Comparison of ENCODE assay signal across 13 cellular contexts in genomic region chr4:125368161-125368560, GRCh38. TPM values are rescaled to one million over a fixed set of nuclear protein-coding genes. Genes with fewer than 3 reads are reported as not detected.
DNase-seq lines count a peak whose midpoint lies in the region; ATAC-seq and TF ChIP-seq lines count a peak whose summit lies in the region.
"Had no signal": no experiment of that assay in that cellular context is flagged by ENCODE, and none has a peak within 500 bp of the region (broad histone marks: within the 10 kb centered on the region; RNA-seq: fewer than 3 reads in every experiment).

No MANE protein-coding gene starts in this region.

- H3K27me3 Mint-ChIP-seq in CD4-positive, alpha-beta T cell, result no peaks in the 10 kb centered on the region
- H3K27me3 Mint-ChIP-seq: activated CD4-positive, alpha-beta memory T cell treated with anti-CD3 and anti-CD28 coated beads for 36 hours; activated naive CD4-positive, alpha-beta T cell treated with anti-CD3 and anti-CD28 coated beads, Interleukin-2, amount 10 ng/mL, durations not matched to agents 7 days and 5 days had no signal

- DNase-seq in COR-L47 (lab: John Stamatoyannopoulos, UW) (peak; percentile 10), RPMI8226 (peak; percentile 43), dorsolateral prefrontal cortex (no peak), myocyte (ENCODE audit: low read depth) (peak; percentile 28), NCI-H1048 (lab: John Stamatoyannopoulos, UW) (no peak)
- DNase-seq in CD4-positive, alpha-beta T cell, result no peak
- DNase-seq: activated CD4-positive, alpha-beta memory T cell treated with anti-CD3 and anti-CD28 coated beads for 36 hours; activated naive CD4-positive, alpha-beta T cell treated with anti-CD3 and anti-CD28 coated beads, Interleukin-2, amount 10 ng/mL, durations not matched to agents 7 days and 5 days; endodermal cell; stimulated activated CD4-positive, alpha-beta T cell treated with anti-CD3 and anti-CD28 coated beads, Interleukin-4, amount 100 ng/mL, for 4 hours; T-helper 1 cell had no signal

- no peaks in the 10 kb centered on the region for H3K4me1 Mint-ChIP-seq in CD4-positive, alpha-beta T cell (ENCODE audit: low read depth)
- H3K4me1 Mint-ChIP-seq: activated naive CD4-positive, alpha-beta T cell treated with anti-CD3 and anti-CD28 coated beads, Interleukin-2, amount 10 ng/mL, durations not matched to agents 7 days and 5 days; endodermal cell had no signal

- intact Hi-C loops in dorsolateral prefrontal cortex (cut with DNase I), result no loop called here
- intact Hi-C loops in CD4-positive, alpha-beta T cell (cut with DNase I, micrococcal nuclease), result no loop called here

- H3K27me3 ChIP-seq in dorsolateral prefrontal cortex, result no peaks in the 10 kb centered on the region
- no peaks in the 10 kb centered on the region for H3K27me3 ChIP-seq in CD4-positive, alpha-beta T cell (ENCODE audit: control insufficient read depth, insufficient read depth, low read length)

- no peak overlapping the region for H3K4me3 Mint-ChIP-seq in CD4-positive, alpha-beta T cell
- H3K4me3 Mint-ChIP-seq: activated CD4-positive, alpha-beta memory T cell treated with anti-CD3 and anti-CD28 coated beads for 36 hours; activated naive CD4-positive, alpha-beta T cell treated with anti-CD3 and anti-CD28 coated beads, Interleukin-2, amount 10 ng/mL, durations not matched to agents 7 days and 5 days; endodermal cell had no signal

- POLR2A ChIA-PET in CD4-positive, alpha-beta T cell (lab: Charles Lee), result no interaction called here

- H3K27ac ChIP-seq in dorsolateral prefrontal cortex, result peak overlapping the region in 4 of 59 donors; percentile 4 to 43 (median 36)
- H3K27ac ChIP-seq in CD4-positive, alpha-beta T cell (ENCODE audit: low read depth, low read length), result no peak overlapping the region

- ATAC-seq in HG03025 (IDR thresholded peaks at IDR 0.05; ENCODE audit: low FRiP score, unreplicated experiment) (no peak), HG03039 (IDR thresholded peaks at IDR 0.05; ENCODE audit: unreplicated experiment) (no peak)
- ATAC-seq in CD4-positive, alpha-beta T cell (ENCODE audit: poor library complexity), result no peak

- H3K4me3 ChIP-seq in dorsolateral prefrontal cortex, result peak overlapping the region in 54 of 59 donors; percentile 1 to 71 (median 50)

- H3K9me3 ChIP-seq in CD4-positive, alpha-beta T cell (ENCODE audit: control insufficient read depth, low read length), result no peaks in the 10 kb centered on the region

- no peaks in the 10 kb centered on the region for H3K9me3 Mint-ChIP-seq in CD4-positive, alpha-beta T cell
- H3K9me3 Mint-ChIP-seq: endodermal cell had no signal

- TF ChIP-seq CTCF in dorsolateral prefrontal cortex (IDR thresholded peaks at IDR 0.05 in 54 of 56, conservative IDR thresholded peaks at IDR 0.05 in 2 of 56; ENCODE audit: low read depth in 1 of 56, partially characterized antibody in 56 of 56), result no peak
- TF ChIP-seq CTCF in CD4-positive, alpha-beta T cell (IDR thresholded peaks at IDR 0.05), result no peak

- H3K36me3 Mint-ChIP-seq in CD4-positive, alpha-beta T cell (ENCODE audit: low read depth), result no peaks in the 10 kb centered on the region
- H3K36me3 Mint-ChIP-seq: activated CD4-positive, alpha-beta memory T cell treated with anti-CD3 and anti-CD28 coated beads for 36 hours; activated naive CD4-positive, alpha-beta T cell treated with anti-CD3 and anti-CD28 coated beads, Interleukin-2, amount 10 ng/mL, durations not matched to agents 7 days and 5 days had no signal

- no peak overlapping the region for H3K27ac Mint-ChIP-seq in CD4-positive, alpha-beta T cell
- H3K27ac Mint-ChIP-seq: activated CD4-positive, alpha-beta memory T cell treated with anti-CD3 and anti-CD28 coated beads for 36 hours; activated naive CD4-positive, alpha-beta T cell treated with anti-CD3 and anti-CD28 coated beads, Interleukin-2, amount 10 ng/mL, durations not matched to agents 7 days and 5 days; endodermal cell had no signal

- CTCF ChIA-PET in CD4-positive, alpha-beta T cell (lab: Charles Lee), result no interaction called here

RNA-seq across cellular contexts. Expression of gene FAT4, which starts 53.4 kb away (rescaled TPM):
- total RNA-seq in dorsolateral prefrontal cortex, result 10 to 100 TPM in 28 of 120 experiments, 1 to 10 TPM in 92; 3.9 to 15.1 (median 7.6) TPM
- 9.7 and 14.3 TPM in 2 replicates for total RNA-seq in myocyte
- 3.1 TPM for polyA plus RNA-seq in myocyte (2012)
- not detected for total RNA-seq in CD4-positive, alpha-beta T cell
- total RNA-seq: activated CD4-positive, alpha-beta memory T cell treated with anti-CD3 and anti-CD28 coated beads for 36 hours had no signal

Comparison
In these comparisons a context has a peak if more than half of its experiments do, and no peak if none do; other contexts are left out.
1. DNase-seq: peak in COR-L47 (single experiment), RPMI8226 (single experiment) and myocyte (single experiment); none in dorsolateral prefrontal cortex (0 of 10), NCI-H1048 (single experiment) and CD4-positive, alpha-beta T cell (0 of 10).
2. RNA of gene FAT4, which starts 53.4 kb away (total RNA-seq): 9.7 to 14.3 TPM in myocyte and 3.9 to 15.1 TPM in dorsolateral prefrontal cortex; not detected in CD4-positive, alpha-beta T cell; every median in the first group is over 4 times any median in the second.